In the genomic region with DNA sequence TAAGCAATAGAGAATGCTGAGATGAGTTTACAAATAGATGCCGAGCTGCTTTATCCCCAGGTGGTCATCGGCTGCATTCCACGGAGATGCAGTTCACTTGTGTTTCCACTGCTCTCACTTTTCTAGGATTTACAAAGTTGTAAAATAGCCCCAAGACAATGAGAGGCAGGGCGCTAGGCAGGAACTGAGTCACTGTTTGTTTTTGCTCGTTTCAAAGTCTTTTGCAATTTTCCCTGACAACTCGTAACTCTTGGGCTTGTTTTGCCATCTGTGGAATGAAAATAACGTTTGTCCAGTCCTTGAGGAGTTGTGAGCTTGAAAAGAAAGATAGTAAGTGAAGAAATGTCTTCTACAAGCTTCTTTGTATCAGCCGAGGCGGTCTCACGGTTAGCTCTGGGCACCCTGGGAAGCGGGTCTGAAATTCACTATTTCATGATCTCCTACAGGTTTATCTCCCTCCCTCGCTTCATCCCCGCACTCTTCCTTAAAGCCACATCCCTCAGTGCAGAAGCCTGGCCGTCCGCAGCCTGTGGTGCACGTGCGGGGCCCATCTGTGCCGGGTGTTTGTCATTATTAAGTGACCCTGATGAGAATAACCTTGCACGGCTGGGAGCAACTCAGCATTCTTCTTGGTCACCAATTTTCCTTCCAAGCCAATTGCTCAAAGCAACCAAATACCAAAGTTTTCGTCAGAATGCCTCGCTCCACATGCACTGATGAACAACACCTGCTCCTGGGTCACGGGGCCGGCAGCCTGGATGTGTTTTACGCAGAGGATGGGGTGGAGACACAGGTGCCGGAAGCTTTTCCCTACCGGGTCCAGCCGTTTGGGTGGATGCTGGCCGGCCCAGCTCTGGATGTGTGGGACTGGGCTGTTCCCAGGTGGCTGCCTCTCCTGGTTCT, we compare ENCODE assay signal across 8 cellular contexts.
A peak's percentile ranks its signal among the peaks of the same experiment; 100 is the strongest.
DNase-seq lines count a peak whose midpoint lies in the region; ATAC-seq, FAIRE-seq and TF ChIP-seq lines count a peak whose summit lies in the region.
"Not testable (repeated sequence)": the region's sequence is repeated elsewhere in the genome, so short reads cannot be mapped to it uniquely, and the experiment has no call there.

No MANE protein-coding gene starts in this region.

- peaks cover 21% of the 10 kb centered on the region in 2 experiments for H3K4me1 Mint-ChIP-seq in H9

- not testable (repeated sequence) for H2BK15ac ChIP-seq in H9 (ENCODE audit: low read depth, low read length); H1 (ENCODE audit: low read length); mesendoderm (replicated peaks; ENCODE audit: low read depth)

- not testable (repeated sequence) for H3K9ac ChIP-seq in H9 (ENCODE audit: extremely low read depth, insufficient read length, low read length); H1 (replicated peaks in 1 of 4; ENCODE audit: extremely low read depth in 1 of 4, low read depth in 3 of 4, low read length in 3 of 4); mesendoderm (ENCODE audit: low read length)

- H2BK120ac ChIP-seq in H9 (ENCODE audit: low read depth, low read length, poor library complexity, severe bottlenecking); H1 (replicated peaks; ENCODE audit: low read depth, low read length); mesendoderm (ENCODE audit: low read depth, low read length): not testable (repeated sequence)

- not testable (repeated sequence) for H2AFZ ChIP-seq in H9 (ENCODE audit: low read length)
- 0 out of 2 replicates have a peak overlapping the region, but pooled peaks have one; percentile 50 for H2AFZ ChIP-seq in H1 (ENCODE audit: low read length)

- intact Hi-C loops in heart left ventricle (cut with DNase I); sigmoid colon (cut with DNase I): not testable (repeated sequence)

- H3K18ac ChIP-seq in H9 (ENCODE audit: insufficient read length, low read depth, low read length); H1 (ENCODE audit: extremely low read depth, low read length); mesendoderm (ENCODE audit: low read length): not testable (repeated sequence)

- POLR2A ChIA-PET in H1 (lab: Charles Lee; ENCODE audit: partially characterized antibody) = not testable (repeated sequence)

- not testable (repeated sequence) for H3K36me3 Mint-ChIP-seq in H9 (ENCODE audit: insufficient read depth in 1 of 3, low read depth in 3 of 3)

- H3K14ac ChIP-seq in H9 (ENCODE audit: insufficient read depth, low read length); H1 (ENCODE audit: insufficient read length): not testable (repeated sequence)

- no CpG with 5 or more reads among the region's 28 CpGs for WGBS in H9 (ENCODE audit: extremely low coverage, insufficient read length, low lambda C conversion rate)
- WGBS in H1 (ENCODE audit: extremely low coverage in 1 of 2, insufficient coverage in 1 of 2, insufficient read length in 1 of 2, insufficient replicate concordance in 2 of 2, low coverage in 1 of 2, low lambda C conversion rate in 2 of 2, missing lambda C conversion rate in 1 of 2), 2 experiments = 65% methylated on average over 24 of the region's 28 CpGs; no CpG with 5 or more reads in 1 of the 2 experiments
- WGBS in heart left ventricle, 4 donors = 49 to 58% (median 53%) methylated on average over 25 to 28 of the region's 28 CpGs
- WGBS in mesendoderm (ENCODE audit: extremely low coverage, insufficient coverage, low lambda C conversion rate) = no CpG with 5 or more reads among the region's 28 CpGs
- WGBS in sigmoid colon, 2 donors = 15 to 43% methylated on average over 28 of the region's 28 CpGs

- not testable (repeated sequence) for H3K27me3 ChIP-seq in H9 (ENCODE audit: insufficient read depth, low read length); H1 (replicated peaks in 1 of 4; ENCODE audit: control insufficient read depth in 3 of 4, extremely low read depth in 1 of 4, insufficient read depth in 3 of 4, low read length in 3 of 4); heart left ventricle; mesendoderm (ENCODE audit: insufficient read depth, low read length, poor library complexity)
- peaks cover 0 to 14% (median 0%) of the 10 kb centered on the region in 3 donors for H3K27me3 ChIP-seq in sigmoid colon

- H3K27me3 Mint-ChIP-seq in H9 (ENCODE audit: low read depth) = not testable (repeated sequence)

- H3K36me3 ChIP-seq in H1 (ENCODE audit: control insufficient read depth in 2 of 4, insufficient read depth in 4 of 4, low read length in 3 of 4); heart left ventricle; mesendoderm (ENCODE audit: control insufficient read depth, insufficient read depth, low read length); sigmoid colon: not testable (repeated sequence)

- H4K20me1 ChIP-seq in H9 (ENCODE audit: control insufficient read depth, insufficient read depth, insufficient read length); H1 (replicated peaks in 1 of 2; ENCODE audit: control insufficient read depth in 1 of 2, insufficient read depth in 2 of 2, low read length in 2 of 2): not testable (repeated sequence)

- not testable (repeated sequence) for H3K79me1 ChIP-seq in H9 (ENCODE audit: insufficient read depth, low read depth, low read length, poor library complexity, severe bottlenecking); H1 (ENCODE audit: low read depth, low read length); mesendoderm (ENCODE audit: low read length)

- peak overlapping the region; percentile 71 to 92 (median 74); a peak in 4 of 7 replicates for H3K27ac Mint-ChIP-seq in H9

- not testable (repeated sequence) for H3K79me2 ChIP-seq in H9 (ENCODE audit: insufficient read depth, low read length); H1 (ENCODE audit: control insufficient read depth in 1 of 2, insufficient read depth in 2 of 2, low read length in 2 of 2); mesendoderm (ENCODE audit: control insufficient read depth, insufficient read depth, low read length)

- not testable (repeated sequence) for H4K5ac ChIP-seq in H9 (ENCODE audit: insufficient read length, low read depth, low read length); H1 (ENCODE audit: insufficient read length, low read depth, low read length); mesendoderm (ENCODE audit: low read length)

- CTCF ChIA-PET in H1 (lab: Charles Lee; ENCODE audit: partially characterized antibody) = interaction anchor here (1.8 kb wide), 1 partner anchor 10 kb away, joined by 6 read pairs; no protein-coding TSS in a partner anchor

- peak; percentile 35 for DNase-seq in AG08396 (ENCODE audit: low spot score)
- DNase-seq in H9 = not testable (repeated sequence)
- DNase-seq in NCI-H460 (ENCODE audit: extremely low read depth, low read depth) = peak; percentile 67
- DNase-seq in H1 (ENCODE audit: low read depth in 1 of 2, low spot score in 2 of 2) = peak in 1 of 2 experiments; percentile 23
- peak in 4 of 5 donors; percentile 20 to 56 (median 50) for DNase-seq in heart left ventricle
- peak; percentile 71 for DNase-seq in mesendoderm
- peak; percentile 86 for DNase-seq in sigmoid colon

- not testable (repeated sequence) for H3K4ac ChIP-seq in H9 (ENCODE audit: low read depth, low read length); H1 (replicated peaks; ENCODE audit: insufficient read length, low read depth, low read length); mesendoderm (ENCODE audit: low read depth, low read length)

- TF ChIP-seq POLR2A in H1 (IDR thresholded peaks at IDR 0.05; ENCODE audit: control extremely low read depth in 1 of 2, low read depth in 2 of 2, low read length in 2 of 2); heart left ventricle (IDR thresholded peaks at IDR 0.05); sigmoid colon (IDR thresholded peaks at IDR 0.05): not testable (repeated sequence)

- H3K9me3 Mint-ChIP-seq in H9 = not testable (repeated sequence)

- not testable (repeated sequence) for H3K4me3 ChIP-seq in H1 (ENCODE audit: extremely low read depth in 1 of 4, insufficient read depth in 2 of 4, low read depth in 3 of 4, low read length in 4 of 4); heart left ventricle; mesendoderm (ENCODE audit: low read length); sigmoid colon

- H3K23ac ChIP-seq in H9 (ENCODE audit: insufficient read length, low read depth, low read length); H1 (ENCODE audit: insufficient read length); mesendoderm (ENCODE audit: low read length): not testable (repeated sequence)

- not testable (repeated sequence) for H3K4me1 ChIP-seq in H9 (ENCODE audit: insufficient read depth, low read length); H1 (replicated peaks in 1 of 4; ENCODE audit: control insufficient read depth in 3 of 4, insufficient read depth in 4 of 4, low read length in 3 of 4); mesendoderm (ENCODE audit: control insufficient read depth, low read depth, low read length); sigmoid colon
- H3K4me1 ChIP-seq in heart left ventricle = peaks cover 0 to 12% (median 0%) of the 10 kb centered on the region in 12 donors

- H3K23me2 ChIP-seq in H9 (ENCODE audit: insufficient read length, low read depth, low read length, poor library complexity, severe bottlenecking); H1 (ENCODE audit: low read depth, low read length): not testable (repeated sequence)

- H3K56ac ChIP-seq in H9 (ENCODE audit: insufficient read length, low read depth, low read length); H1 (replicated peaks; ENCODE audit: insufficient read length, low read depth, low read length); mesendoderm (ENCODE audit: low read length): not testable (repeated sequence)

- peak; percentile 55 to 68 (median 64) for ATAC-seq in heart left ventricle

- H4K8ac ChIP-seq in H9 (replicated peaks; ENCODE audit: insufficient read length, low read depth, low read length); H1 (ENCODE audit: extremely low read depth, insufficient read depth, low read length); mesendoderm (ENCODE audit: low read depth, low read length): not testable (repeated sequence)

- not testable (repeated sequence) for H3T11ph ChIP-seq in H9 (ENCODE audit: low read length)

- H2BK12ac ChIP-seq in H9 (ENCODE audit: insufficient read length, low read depth, low read length); H1 (ENCODE audit: low read depth, low read length): not testable (repeated sequence)

- FAIRE-seq in TTC549 (lab: Jason Lieb, UNC) = peak; percentile 62
- not testable (repeated sequence) for FAIRE-seq in H1 (lab: Jason Lieb, UNC)

- not testable (repeated sequence) for H4K91ac ChIP-seq in H9 (ENCODE audit: insufficient read length, low read depth, low read length); H1 (replicated peaks; ENCODE audit: insufficient read length, low read length)

- H2BK5ac ChIP-seq in H9 (ENCODE audit: insufficient read length, low read length); H1 (ENCODE audit: low read depth, low read length); mesendoderm (ENCODE audit: low read length): not testable (repeated sequence)

- not testable (repeated sequence) for H2AK5ac ChIP-seq in H9 (ENCODE audit: insufficient read length, low read length); H1 (ENCODE audit: low read depth, low read length); mesendoderm (ENCODE audit: low read length)

- not testable (repeated sequence) for TF ChIP-seq EP300 in H1 (IDR thresholded peaks at IDR 0.05; ENCODE audit: borderline replicate concordance in 1 of 2, low read depth in 2 of 2, low read length in 2 of 2); sigmoid colon (IDR thresholded peaks at IDR 0.05)

- not testable (repeated sequence) for TF ChIP-seq RAD21 in H1 (IDR thresholded peaks at IDR 0.05 in 1 of 2, conservative IDR thresholded peaks at IDR 0.05 in 1 of 2; ENCODE audit: low read depth in 2 of 2, low read length in 2 of 2)

- not testable (repeated sequence) for H3K4me2 ChIP-seq in H9 (ENCODE audit: insufficient read depth, insufficient read length, low read length); mesendoderm (ENCODE audit: low read length)
- H3K4me2 ChIP-seq in H1 (ENCODE audit: insufficient read depth in 1 of 2, low read depth in 2 of 2, low read length in 2 of 2) = peak overlapping the region in 1 of 2 experiments; percentile 24; a peak in 1 of 4 replicates

- H3K4me3 Mint-ChIP-seq in H9 = peak overlapping the region in 1 of 2 experiments; percentile 17; a peak in 1 of 5 replicates

- not testable (repeated sequence) for H3K9me3 ChIP-seq in H9 (ENCODE audit: control insufficient read depth, low read depth, low read length); H1 (ENCODE audit: insufficient read depth in 2 of 2, low read depth in 1 of 2, low read length in 1 of 2); heart left ventricle; sigmoid colon

- H3K27ac ChIP-seq in H9 (ENCODE audit: insufficient read length, low read depth, low read length); H1 (ENCODE audit: low read depth, low read length): not testable (repeated sequence)
- H3K27ac ChIP-seq in heart left ventricle (peak overlapping the region in 6 of 12 donors; percentile 2 to 54 (median 38)), mesendoderm (ENCODE audit: low read depth, low read length) (peak overlapping the region; percentile 38), sigmoid colon (peak overlapping the region; percentile 22 to 56 (median 44))

- TF ChIP-seq CTCF in H9 (conservative IDR thresholded peaks at IDR 0.05); H1 (IDR thresholded peaks at IDR 0.05; ENCODE audit: control extremely low read depth in 1 of 3, insufficient read depth in 1 of 3, low read depth in 1 of 3, low read length in 3 of 3); heart left ventricle (IDR thresholded peaks at IDR 0.05); sigmoid colon (IDR thresholded peaks at IDR 0.05): not testable (repeated sequence)

- not testable (repeated sequence) for H2BK20ac ChIP-seq in H9 (ENCODE audit: low read depth, low read length, poor library complexity, severe bottlenecking); H1 (ENCODE audit: low read length)
